8 cellular contexts compared by ENCODE assay signal in the genomic region with DNA sequence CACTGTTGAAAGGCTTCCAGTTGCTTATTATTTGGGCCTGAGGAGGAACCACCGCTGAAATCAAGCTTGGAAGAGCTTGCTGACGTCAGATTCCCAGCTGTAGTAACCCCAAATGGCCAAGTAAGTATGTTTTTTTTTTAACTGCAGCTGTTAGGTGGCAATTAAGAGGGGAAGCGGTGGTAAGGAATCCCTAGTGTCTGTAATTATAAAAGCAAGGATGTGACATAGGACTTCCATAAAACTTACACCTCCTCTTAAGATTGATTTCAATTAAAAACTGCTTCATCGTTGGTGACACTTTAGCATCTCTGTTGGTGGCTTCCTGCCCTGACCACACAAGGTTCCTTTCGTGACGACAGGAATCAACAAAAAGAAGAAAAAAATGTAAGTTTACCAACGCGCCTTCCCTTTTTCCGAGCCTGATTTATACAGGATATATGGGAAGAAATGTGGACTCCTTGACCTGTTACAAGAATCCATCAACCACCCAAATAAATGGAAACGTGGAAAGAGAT. TPM values are rescaled to one million over a fixed set of nuclear protein-coding genes. Genes with fewer than 3 reads are reported as not detected.
DNase-seq lines count a peak whose midpoint lies in the region; ATAC-seq and TF ChIP-seq lines count a peak whose summit lies in the region.

No MANE protein-coding gene starts in this region.

- H3K9me3 ChIP-seq in DOHH2 (ENCODE audit: control insufficient read depth, insufficient read depth, low read length), result no peaks in the 10 kb centered on the region
- no peaks in the 10 kb centered on the region for H3K9me3 ChIP-seq in Karpas-422 (ENCODE audit: low read length)

- H3K9ac ChIP-seq in Karpas-422 (ENCODE audit: low read length) (peak overlapping the region; percentile 70), rectal smooth muscle tissue (ENCODE audit: low read length) (peak overlapping the region; percentile 60)

- no peaks in the 10 kb centered on the region; the same call in 1 of the 2 replicates for H4K20me1 ChIP-seq in DOHH2 (ENCODE audit: control insufficient read depth, insufficient read depth, low read depth, low read length)
- no peaks in the 10 kb centered on the region for H4K20me1 ChIP-seq in Karpas-422 (ENCODE audit: insufficient read depth, low read depth, low read length)

- H3K27me3 Mint-ChIP-seq in activated T-cell treated with anti-CD3 and anti-CD28 coated beads, Interleukin-2, amount 50 U/mL, for 72 hours (ENCODE audit: low read depth), result no peaks in the 10 kb centered on the region

- peak overlapping the region; percentile 96 for H3K27ac Mint-ChIP-seq in activated T-cell treated with anti-CD3 and anti-CD28 coated beads, Interleukin-2, amount 50 U/mL, for 72 hours

- H3K36me3 ChIP-seq in DOHH2 (ENCODE audit: control insufficient read depth, low read length) (no peaks in the 10 kb centered on the region), Karpas-422 (ENCODE audit: insufficient read depth, low read length) (no peaks in the 10 kb centered on the region), rectal smooth muscle tissue (ENCODE audit: control insufficient read depth, insufficient read depth, low read length) (no peaks in the 10 kb centered on the region)

- peak overlapping the region; percentile 75 for H3K4me2 ChIP-seq in DOHH2 (ENCODE audit: low read length)
- peak overlapping the region; percentile 82 for H3K4me2 ChIP-seq in Karpas-422 (ENCODE audit: low read depth, low read length, poor library complexity, severe bottlenecking)

- H3K4me1 ChIP-seq in DOHH2 (ENCODE audit: control insufficient read depth, low read length) (peaks cover 36% of the 10 kb centered on the region), Karpas-422 (ENCODE audit: low read length) (peaks cover 23% of the 10 kb centered on the region), rectal smooth muscle tissue (ENCODE audit: control insufficient read depth, insufficient read depth, low read length) (peaks cover 7% of the 10 kb centered on the region)

- H3F3A ChIP-seq in DOHH2 (ENCODE audit: control insufficient read depth, insufficient read depth), result peaks cover 11% of the 10 kb centered on the region

- H3K4me3 Mint-ChIP-seq in activated T-cell treated with anti-CD3 and anti-CD28 coated beads, Interleukin-2, amount 50 U/mL, for 72 hours, result peak overlapping the region; percentile 85 to 99

- H3K9me2 ChIP-seq in DOHH2 (replicated peaks; ENCODE audit: control insufficient read depth, low read length) (no peaks in the 10 kb centered on the region), Karpas-422 (replicated peaks; ENCODE audit: insufficient read depth, low read length) (no peaks in the 10 kb centered on the region)

- no peaks in the 10 kb centered on the region for H3K9me3 Mint-ChIP-seq in activated T-cell treated with anti-CD3 and anti-CD28 coated beads, Interleukin-2, amount 50 U/mL, for 72 hours

- TF ChIP-seq CTCF in DOHH2 (IDR thresholded peaks at IDR 0.05; ENCODE audit: low read depth, low read length, poor library complexity, severe bottlenecking), result no peak

- peaks cover 38% of the 10 kb centered on the region for H3K4me1 Mint-ChIP-seq in activated T-cell treated with anti-CD3 and anti-CD28 coated beads, Interleukin-2, amount 50 U/mL, for 72 hours (ENCODE audit: low read depth)

- H3K36me3 Mint-ChIP-seq in activated T-cell treated with anti-CD3 and anti-CD28 coated beads, Interleukin-2, amount 50 U/mL, for 72 hours (ENCODE audit: insufficient read depth in 2 of 2), result peaks cover 0 to 4% of the 10 kb centered on the region in 2 donors

- no peak for ATAC-seq in activated T-cell treated with anti-CD3 and anti-CD28 coated beads, Interleukin-2, amount 50 U/mL, for 72 hours (replicated peaks in 1 of 2)
- ATAC-seq in HG03175 (IDR thresholded peaks at IDR 0.05; ENCODE audit: unreplicated experiment), result no peak

- no peak for DNase-seq in Karpas-422
- peak; percentile 47 to 48 for DNase-seq in activated T-cell treated with anti-CD3 and anti-CD28 coated beads, Interleukin-2, amount 50 U/mL, for 72 hours
- peak; percentile 22 for DNase-seq in foreskin melanocyte
- DNase-seq in hypothalamus (lab: John Stamatoyannopoulos, UW), result no peak
- DNase-seq in mucosa of gallbladder (ENCODE audit: low spot score), result no peak

- no peaks in the 10 kb centered on the region for H3K79me2 ChIP-seq in DOHH2 (ENCODE audit: control insufficient read depth, low read length)
- no peaks in the 10 kb centered on the region for H3K79me2 ChIP-seq in Karpas-422 (ENCODE audit: low read length)

- H3K4me3 ChIP-seq in DOHH2 (ENCODE audit: low read length), result peak overlapping the region; percentile 88
- peak overlapping the region; percentile 71 for H3K4me3 ChIP-seq in Karpas-422 (ENCODE audit: low read length)
- H3K4me3 ChIP-seq in rectal smooth muscle tissue (ENCODE audit: low read length), result peak overlapping the region; percentile 81

- H3K27me3 ChIP-seq in DOHH2 (ENCODE audit: control insufficient read depth, low read length) (no peaks in the 10 kb centered on the region), Karpas-422 (ENCODE audit: low read length) (no peaks in the 10 kb centered on the region), rectal smooth muscle tissue (ENCODE audit: control insufficient read depth, insufficient read depth, low read length) (no peaks in the 10 kb centered on the region)

- peak overlapping the region; percentile 0 for H3K27ac ChIP-seq in DOHH2 (ENCODE audit: low read depth, low read length)
- H3K27ac ChIP-seq in Karpas-422 (ENCODE audit: low read length), result no peak overlapping the region
- H3K27ac ChIP-seq in rectal smooth muscle tissue (ENCODE audit: low read depth, low read length), result peak overlapping the region; percentile 97

- peak overlapping the region; percentile 80 for H2AFZ ChIP-seq in Karpas-422 (ENCODE audit: low read length)

RNA-seq across cellular contexts. Expression of gene RELL1, which starts 0.9 kb away (rescaled TPM):
- 0.60 and 1.0 TPM in 2 replicates for total RNA-seq in Karpas-422 (2014; rRNA removed; shearing (Covaris generic); ENCODE audit: low replicate concordance)
- total RNA-seq in activated T-cell treated with anti-CD3 and anti-CD28 coated beads, Interleukin-2, amount 50 U/mL, for 72 hours, result 10 to 100 TPM; 14.0 to 18.9 TPM
- total RNA-seq in mucosa of gallbladder, result 33.8 TPM

Comparison
In these comparisons a context has a peak if more than half of its experiments do, and no peak if none do; other contexts are left out.
1. DNase-seq: peak in activated T-cell treated with anti-CD3 and anti-CD28 coated beads, Interleukin-2, amount 50 U/mL, for 72 hours (2 of 2) and foreskin melanocyte (single experiment); none in Karpas-422 (single experiment), hypothalamus (0 of 51) and mucosa of gallbladder (single experiment).
2. Peak in every context shown above with its lines, with median percentiles within 50 percentile points of each other: H3K4me3 ChIP-seq.